ENCODE assay signal across 36 cellular contexts in genomic region chr2:164932377-164932776, GRCh38. TPM values are rescaled to one million over a fixed set of nuclear protein-coding genes. Genes with fewer than 3 reads are reported as not detected.
"Had no signal": no experiment of that assay in that cellular context is flagged by ENCODE, and none has a peak within 500 bp of the region (broad histone marks: within the 10 kb centered on the region; RNA-seq: fewer than 3 reads in every experiment).

No MANE protein-coding gene starts in this region.

- H3K9me3 ChIP-seq: adrenal gland, breast epithelium had no signal

- H3K36me3 ChIP-seq: adrenal gland, brain microvascular endothelial cell, breast epithelium, WERI-Rb-1 had no signal

- ATAC-seq: activated CD4-positive, alpha-beta T cell treated with anti-CD3 and anti-CD28 coated beads for 36 hours; activated CD4-positive, CD25-positive, alpha-beta regulatory T cell treated with anti-CD3 and anti-CD28 coated beads, Interleukin-2, amount 50 U/mL, for 24 hours; activated CD8-positive, alpha-beta memory T cell treated with anti-CD3 and anti-CD28 coated beads, Interleukin-2, amount 10 ng/mL, durations not matched to agents 7 days and 5 days; activated CD8-positive, alpha-beta T cell treated with anti-CD3 and anti-CD28 coated beads, Interleukin-2, amount 10 ng/mL, durations not matched to agents 7 days and 5 days; activated naive CD4-positive, alpha-beta T cell treated with anti-CD3 and anti-CD28 coated beads, Interleukin-2, amount 50 U/mL, for 72 hours; activated T-cell treated with anti-CD3 and anti-CD28 coated beads, Interleukin-2, amount 50 U/mL, for 72 hours; activated T-helper 17 cell treated with anti-CD3 and anti-CD28 coated beads, Interleukin-2, amount 50 U/mL, for 72 hours; body of pancreas; WTC11 had no signal

- H3K4me3 ChIP-seq: adrenal gland, body of pancreas, breast epithelium had no signal

- FAIRE-seq: astrocyte, TTC549 had no signal

- DNase-seq: activated CD4-positive, alpha-beta memory T cell treated with anti-CD3 and anti-CD28 coated beads, Interleukin-2, amount 10 ng/mL, durations not matched to agents 7 days and 5 days; activated CD4-positive, alpha-beta T cell treated with anti-CD3 and anti-CD28 coated beads for 1 hour; activated CD4-positive, alpha-beta T cell treated with anti-CD3 and anti-CD28 coated beads for 36 hours; activated CD4-positive, alpha-beta T cell treated with anti-CD3 and anti-CD28 coated beads for 48 hours; activated CD4-positive, alpha-beta T cell treated with anti-CD3 and anti-CD28 coated beads, Interleukin-2, amount 10 ng/mL, durations not matched to agents 7 days and 5 days; activated CD4-positive, alpha-beta T cell treated with anti-CD3 and anti-CD28 coated beads, Interleukin-2, amount 50 U/mL, for 48 hours; activated CD4-positive, CD25-positive, alpha-beta regulatory T cell; activated CD8-positive, alpha-beta memory T cell treated with anti-CD3 and anti-CD28 coated beads for 24 hours; activated CD8-positive, alpha-beta memory T cell treated with anti-CD3 and anti-CD28 coated beads, Interleukin-2, amount 10 ng/mL, durations not matched to agents 7 days and 5 days; activated CD8-positive, alpha-beta memory T cell treated with anti-CD3 and anti-CD28 coated beads, Interleukin-2, amount 50 U/mL, for 48 hours; activated CD8-positive, alpha-beta T cell treated with anti-CD3 and anti-CD28 coated beads, Interleukin-2, amount 10 ng/mL, durations not matched to agents 7 days and 5 days; activated effector memory CD4-positive, alpha-beta T cell treated with anti-CD3 and anti-CD28 coated beads, Interleukin-2, amount 50 U/mL, for 16 hours; activated gamma-delta T cell treated with Interleukin-2 at 50 U/mL for 16 hours; activated naive CD4-positive, alpha-beta T cell; activated naive CD4-positive, alpha-beta T cell treated with anti-CD3 and anti-CD28 coated beads for 36 hours; activated naive CD4-positive, alpha-beta T cell treated with anti-CD3 and anti-CD28 coated beads, Interleukin-2, amount 50 U/mL, for 16 hours; activated naive CD8-positive, alpha-beta T cell treated with anti-CD3 and anti-CD28 coated beads for 36 hours; activated T-cell treated with anti-CD3 and anti-CD28 coated beads, Interleukin-2, amount 50 U/mL, for 24 hours; activated T-cell treated with anti-CD3 and anti-CD28 coated beads, Interleukin-2, amount 50 U/mL, for 72 hours; adrenal gland; amniotic stem cell; aorta; body of pancreas; brain microvascular endothelial cell; central memory CD4-positive, alpha-beta T cell; T-helper 2 cell; T-helper 9 cell; WERI-Rb-1 had no signal

- H3K27me3 ChIP-seq: adrenal gland, body of pancreas, brain microvascular endothelial cell, breast epithelium had no signal

- H3K4me1 ChIP-seq: breast epithelium had no signal

- H3K27ac ChIP-seq: adrenal gland, brain microvascular endothelial cell, breast epithelium, WERI-Rb-1 had no signal

RNA-seq across cellular contexts. Expression of gene SLC38A11, which starts 22.9 kb away (rescaled TPM):
- total RNA-seq: activated CD4-positive, alpha-beta memory T cell treated with anti-CD3 and anti-CD28 coated beads, Interleukin-2, amount 10 ng/mL, durations not matched to agents 7 days and 5 days; activated CD4-positive, alpha-beta T cell treated with anti-CD3 and anti-CD28 coated beads for 36 hours; activated CD4-positive, alpha-beta T cell treated with anti-CD3 and anti-CD28 coated beads, Interleukin-2, amount 10 ng/mL, durations not matched to agents 7 days and 5 days; activated CD8-positive, alpha-beta memory T cell treated with anti-CD3 and anti-CD28 coated beads, Interleukin-2, amount 10 ng/mL, durations not matched to agents 7 days and 5 days; activated CD8-positive, alpha-beta T cell treated with anti-CD3 and anti-CD28 coated beads, Interleukin-2, amount 10 ng/mL, durations not matched to agents 7 days and 5 days; activated naive CD4-positive, alpha-beta T cell treated with anti-CD3 and anti-CD28 coated beads for 36 hours; activated naive CD4-positive, alpha-beta T cell treated with anti-CD3 and anti-CD28 coated beads, Interleukin-2, amount 50 U/mL, for 72 hours; activated naive CD8-positive, alpha-beta T cell treated with anti-CD3 and anti-CD28 coated beads for 36 hours; activated T-cell treated with anti-CD3 and anti-CD28 coated beads, Interleukin-2, amount 50 U/mL, for 72 hours; activated T-helper 1 cell treated with anti-CD3 and anti-CD28 coated beads, Interleukin-12 subunit alpha, Interleukin-12 subunit beta, Interleukin-2, Interleukin-4 antibody, amounts not matched to agents 30 ng/mL and 10 ng/mL and 1 ng/mL, durations not matched to agents 14 hours and 24 hours and 36 hours; activated T-helper 17 cell treated with anti-CD3 and anti-CD28 coated beads, Interleukin-2, amount 50 U/mL, for 72 hours; astrocyte; WTC11 had no signal
